In genomic region chr9:2725929-2726328, GRCh38 we compare ENCODE assay signal across 22 cellular contexts. TPM values are rescaled to one million over a fixed set of nuclear protein-coding genes. Genes with fewer than 3 reads are reported as not detected.
"Had no signal": no experiment of that assay in that cellular context is flagged by ENCODE, and none has a peak within 500 bp of the region (broad histone marks: within the 10 kb centered on the region; RNA-seq: fewer than 3 reads in every experiment).

No MANE protein-coding gene starts in this region.

- H3K36me3 ChIP-seq: adrenal gland, colonic mucosa, upper lobe of left lung had no signal

- H3K4me3 Mint-ChIP-seq: activated CD8-positive, alpha-beta T cell treated with anti-CD3 and anti-CD28 coated beads for 36 hours; activated T-cell treated with anti-CD3 and anti-CD28 coated beads, Interleukin-2, amount 50 U/mL, for 4 hours; brain; immature natural killer cell; naive thymus-derived CD8-positive, alpha-beta T cell; T-helper 17 cell had no signal

- H3K27ac ChIP-seq: colonic mucosa had no signal

- H3K27me3 ChIP-seq: adrenal gland, colonic mucosa, upper lobe of left lung had no signal

- H3K9me3 Mint-ChIP-seq: activated CD8-positive, alpha-beta T cell treated with anti-CD3 and anti-CD28 coated beads for 36 hours; activated T-cell treated with anti-CD3 and anti-CD28 coated beads, Interleukin-2, amount 50 U/mL, for 4 hours; brain; immature natural killer cell; naive thymus-derived CD8-positive, alpha-beta T cell had no signal

- DNase-seq: activated CD4-positive, alpha-beta T cell treated with anti-CD3 and anti-CD28 coated beads for 4 hours; activated CD8-positive, alpha-beta T cell treated with anti-CD3 and anti-CD28 coated beads for 36 hours; activated effector memory CD4-positive, alpha-beta T cell treated with Interleukin-2 at 50 U/mL for 16 hours; activated naive CD4-positive, alpha-beta T cell treated with anti-CD3 and anti-CD28 coated beads, Interleukin-2, amount 50 U/mL, for 16 hours; activated T-cell treated with anti-CD3 and anti-CD28 coated beads, Interleukin-2, amount 50 U/mL, for 4 hours; adrenal gland; central memory CD4-positive, alpha-beta T cell; colonic mucosa; head of caudate nucleus; immature natural killer cell; naive thymus-derived CD8-positive, alpha-beta T cell; stimulated activated CD4-positive, alpha-beta T cell treated with anti-CD3 and anti-CD28 coated beads, Interleukin-4, amount 100 ng/mL, for 24 hours; stimulated activated naive CD4-positive, alpha-beta T cell; T-helper 17 cell; upper lobe of left lung had no signal

- H3K27me3 Mint-ChIP-seq: activated CD8-positive, alpha-beta T cell treated with anti-CD3 and anti-CD28 coated beads for 36 hours; brain; naive thymus-derived CD8-positive, alpha-beta T cell; T-helper 17 cell had no signal

- ATAC-seq: activated CD8-positive, alpha-beta T cell treated with anti-CD3 and anti-CD28 coated beads for 36 hours; activated T-cell treated with anti-CD3 and anti-CD28 coated beads, Interleukin-2, amount 50 U/mL, for 4 hours; esophagus mucosa; naive thymus-derived CD8-positive, alpha-beta T cell; T-helper 17 cell had no signal

- H3K36me3 Mint-ChIP-seq: brain, immature natural killer cell had no signal

- H3K4me1 ChIP-seq: colonic mucosa had no signal

- H3K9me3 ChIP-seq: adrenal gland, colonic mucosa, upper lobe of left lung had no signal

- H3K27ac Mint-ChIP-seq: activated CD8-positive, alpha-beta T cell treated with anti-CD3 and anti-CD28 coated beads for 36 hours; immature natural killer cell; naive thymus-derived CD8-positive, alpha-beta T cell; T-helper 17 cell had no signal

- H3K4me3 ChIP-seq: adrenal gland, colonic mucosa, lung, upper lobe of left lung had no signal

RNA-seq across cellular contexts. Expression of gene KCNV2, which starts 8.6 kb away (rescaled TPM):
- total RNA-seq: activated CD8-positive, alpha-beta T cell treated with anti-CD3 and anti-CD28 coated beads for 36 hours; activated T-cell treated with anti-CD3 and anti-CD28 coated beads, Interleukin-2, amount 50 U/mL, for 4 hours; adrenal gland; colonic mucosa; esophagus mucosa; frontal cortex; lung; mucosa of gallbladder; naive thymus-derived CD8-positive, alpha-beta T cell; renal cortical epithelial cell; skeletal muscle tissue; T-helper 17 cell; upper lobe of left lung had no signal
- polyA plus RNA-seq: adrenal gland; immature natural killer cell; lung; naive thymus-derived CD8-positive, alpha-beta T cell had no signal
